ENCODE assay signal across 27 cellular contexts in the genomic region with DNA sequence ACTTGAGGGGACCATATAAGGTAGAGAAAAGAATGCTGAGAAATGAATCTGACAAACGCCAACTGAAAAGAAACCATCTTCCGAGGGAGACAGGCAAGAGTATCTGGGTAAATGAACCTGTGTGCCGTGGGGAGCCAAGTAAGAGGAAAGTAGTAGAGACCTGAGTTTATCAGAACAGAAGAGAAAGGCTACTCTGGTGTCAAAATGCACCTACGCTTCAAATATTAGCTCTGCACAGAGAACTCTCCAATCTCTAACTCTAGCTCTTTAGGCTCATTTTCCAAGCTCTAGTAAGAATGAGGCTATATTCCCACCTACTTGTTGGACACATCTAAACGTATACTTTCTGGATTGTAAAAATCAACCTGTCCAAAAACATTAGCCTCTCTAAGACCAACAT.
"Had no signal": no experiment of that assay in that cellular context is flagged by ENCODE, and none has a peak within 500 bp of the region (broad histone marks: within the 10 kb centered on the region; RNA-seq: fewer than 3 reads in every experiment).

No MANE protein-coding gene starts in this region.

- H2AFZ ChIP-seq: hepatocyte, neural progenitor cell had no signal

- H3K79me2 ChIP-seq: hepatocyte had no signal

- H3K27ac ChIP-seq: ascending aorta, brain microvascular endothelial cell, gastroesophageal sphincter, hepatocyte, neural progenitor cell, spleen, transverse colon, WERI-Rb-1 had no signal

- ATAC-seq: activated CD4-positive, CD25-positive, alpha-beta regulatory T cell treated with anti-CD3 and anti-CD28 coated beads, Interleukin-2, amount 50 U/mL, for 24 hours; activated naive CD4-positive, alpha-beta T cell treated with anti-CD3 and anti-CD28 coated beads, Interleukin-2, amount 50 U/mL, for 72 hours; effector memory CD8-positive, alpha-beta T cell; gastroesophageal sphincter; left ventricle myocardium superior; right cardiac atrium; T-helper 17 cell had no signal

- H3K4me2 ChIP-seq: hepatocyte, neural progenitor cell had no signal

- H3K9me3 Mint-ChIP-seq: activated CD4-positive, alpha-beta T cell treated with anti-CD3 and anti-CD28 coated beads, Interleukin-2, amount 10 ng/mL, durations not matched to agents 24 days and 14 days; activated naive CD4-positive, alpha-beta T cell treated with anti-CD3 and anti-CD28 coated beads, Interleukin-2, amount 50 U/mL, for 72 hours; effector memory CD8-positive, alpha-beta T cell; mesothelial cell of epicardium; naive B cell; neural progenitor cell had no signal

- H3K4me1 Mint-ChIP-seq: mesothelial cell of epicardium, neural progenitor cell had no signal

- H3K4me3 Mint-ChIP-seq: activated CD4-positive, alpha-beta T cell treated with anti-CD3 and anti-CD28 coated beads, Interleukin-2, amount 10 ng/mL, durations not matched to agents 24 days and 14 days; effector memory CD8-positive, alpha-beta T cell; mesothelial cell of epicardium; naive B cell; neural progenitor cell; T-helper 17 cell had no signal

- H3K27me3 Mint-ChIP-seq: activated CD4-positive, alpha-beta T cell treated with anti-CD3 and anti-CD28 coated beads, Interleukin-2, amount 10 ng/mL, durations not matched to agents 24 days and 14 days; effector memory CD8-positive, alpha-beta T cell; naive B cell; T-helper 17 cell had no signal

- H3K27me3 ChIP-seq: ascending aorta, brain microvascular endothelial cell, gastroesophageal sphincter, hepatocyte, neural progenitor cell, spleen, transverse colon had no signal

- DNase-seq: activated CD4-positive, alpha-beta T cell treated with anti-CD3 and anti-CD28 coated beads, Interleukin-2, amount 10 ng/mL, durations not matched to agents 24 days and 14 days; activated CD8-positive, alpha-beta memory T cell treated with anti-CD3 and anti-CD28 coated beads for 24 hours; activated gamma-delta T cell treated with Interleukin-2 at 50 U/mL for 16 hours; activated T-cell treated with anti-CD3 and anti-CD28 coated beads, Interleukin-2, amount 50 U/mL, for 1 hour; brain microvascular endothelial cell; caudate nucleus; cortex of kidney; effector memory CD8-positive, alpha-beta T cell; islet precursor cell; left ventricle myocardium superior; mammary epithelial cell; naive B cell; right cardiac atrium; stimulated activated naive CD4-positive, alpha-beta T cell treated with Interleukin-2 at 50 U/mL for 16 hours; T-helper 17 cell; T1000; transverse colon; WERI-Rb-1 had no signal

- H3K4me3 ChIP-seq: ascending aorta, gastroesophageal sphincter, hepatocyte, neural progenitor cell, spleen, transverse colon had no signal

- FAIRE-seq: endothelial cell of umbilical vein had no signal

- H3K4me1 ChIP-seq: ascending aorta, gastroesophageal sphincter, neural progenitor cell, spleen, transverse colon had no signal

- H3K9ac ChIP-seq: neural progenitor cell had no signal

- H3K9me3 ChIP-seq: ascending aorta, gastroesophageal sphincter, spleen, transverse colon had no signal

- H3K27ac Mint-ChIP-seq: activated CD4-positive, alpha-beta T cell treated with anti-CD3 and anti-CD28 coated beads, Interleukin-2, amount 10 ng/mL, durations not matched to agents 24 days and 14 days; mesothelial cell of epicardium; neural progenitor cell had no signal
